8 cellular contexts compared by ENCODE assay signal in genomic region chr10:89700914-89701237, GRCh38. TPM values are rescaled to one million over a fixed set of nuclear protein-coding genes. Genes with fewer than 3 reads are reported as not detected.
DNase-seq lines count a peak whose midpoint lies in the region; ATAC-seq and TF ChIP-seq lines count a peak whose summit lies in the region.

No MANE protein-coding gene starts in this region.

- no peaks in the 10 kb centered on the region for H3K27me3 ChIP-seq in CD8-positive, alpha-beta memory T cell (ENCODE audit: insufficient read depth, low read length, poor library complexity, severe bottlenecking)
- no peaks in the 10 kb centered on the region for H3K27me3 ChIP-seq in ovary

- no peaks in the 10 kb centered on the region for H3K27me3 Mint-ChIP-seq in CD8-positive, alpha-beta memory T cell

- peaks cover 0 to 9% (median 1%) of the 10 kb centered on the region in 3 donors for H3K36me3 Mint-ChIP-seq in CD8-positive, alpha-beta memory T cell

- H3K4me3 ChIP-seq in CD8-positive, alpha-beta memory T cell (ENCODE audit: low read length), result peak overlapping the region; percentile 86
- H3K4me3 ChIP-seq in epithelial cell of proximal tubule (ENCODE audit: low read depth, low read length) (peak overlapping the region; percentile 82), ovary (peak overlapping the region; percentile 73)

- WGBS in ovary, 3 donors, result 0 to 2% (median 0%) methylated on average over 7 of the region's 7 CpGs

- no peaks in the 10 kb centered on the region for H3K36me3 ChIP-seq in CD8-positive, alpha-beta memory T cell (ENCODE audit: insufficient read depth, low read length)
- H3K36me3 ChIP-seq in ovary, result no peaks in the 10 kb centered on the region

- DNase-seq in CD8-positive, alpha-beta memory T cell, result no peak
- DNase-seq in RWPE1 (ENCODE audit: low spot score) (no peak), epithelial cell of proximal tubule (ENCODE audit: low read depth) (no peak), ovary (no peak), HK-2 (ENCODE audit: unreplicated experiment) (no peak)

- peak overlapping the region; percentile 91 to 100 (median 99) for H3K27ac Mint-ChIP-seq in CD8-positive, alpha-beta memory T cell

- POLR2A ChIA-PET in CD8-positive, alpha-beta memory T cell (lab: Charles Lee), result interaction anchor here (0.6 to 1.4 kb wide), 8 partner anchors 10 to 1463 kb away, joined by 3 to 5 read pairs (median 4); partner anchors contain the start of genes IFIT5, LIPA and RNLS
- POLR2A ChIA-PET in RWPE1 (lab: Yijun Ruan, JAX; ENCODE audit: low non-redundant PET), result interaction anchor here (2.1 kb wide), 1 partner anchor 57 kb away, joined by 22 read pairs; no protein-coding TSS in a partner anchor

- intact Hi-C loops in ovary (cut with DNase I), result loop anchor here in 2 of 4 donors (5.0 to 10.0 kb wide), 2 partner anchors 266 to 269 kb away; no protein-coding TSS in a partner anchor

- no peaks in the 10 kb centered on the region for H3K9me3 Mint-ChIP-seq in CD8-positive, alpha-beta memory T cell

- CTCF ChIA-PET in CD8-positive, alpha-beta memory T cell (lab: Charles Lee), result interaction anchor here (0.8 to 1.4 kb wide), 5 partner anchors 10 to 337 kb away, joined by 3 to 5 read pairs (median 3); no protein-coding TSS in a partner anchor
- CTCF ChIA-PET in RWPE1 (lab: Yijun Ruan, JAX), result interaction anchor here (0.7 to 1.4 kb wide), 3 partner anchors 9 to 234 kb away, joined by 3 to 5 read pairs (median 3); no protein-coding TSS in a partner anchor

- H3K4me3 Mint-ChIP-seq in CD8-positive, alpha-beta memory T cell, result peak overlapping the region; percentile 95 to 99 (median 97)

- H3K27ac ChIP-seq in CD8-positive, alpha-beta memory T cell (ENCODE audit: low read depth, low read length), result peak overlapping the region; percentile 84
- H3K27ac ChIP-seq in RWPE1 (peak overlapping the region; percentile 94), ovary (peak overlapping the region in 1 of 2 donors; percentile 65)

- no peak for TF ChIP-seq EP300 in ovary (IDR thresholded peaks at IDR 0.05)

- no peak for TF ChIP-seq CTCF in RWPE1 (conservative IDR thresholded peaks at IDR 0.05; ENCODE audit: low read depth)
- TF ChIP-seq CTCF in epithelial cell of proximal tubule (conservative IDR thresholded peaks at IDR 0.05; ENCODE audit: low read depth, low read length), result no peak
- no peak for TF ChIP-seq CTCF in ovary (IDR thresholded peaks at IDR 0.05)

- no peaks in the 10 kb centered on the region for H3K9me3 ChIP-seq in CD8-positive, alpha-beta memory T cell (ENCODE audit: low read length)
- H3K9me3 ChIP-seq in ovary, result no peaks in the 10 kb centered on the region

- TF ChIP-seq POLR2A in ovary (IDR thresholded peaks at IDR 0.05), result no peak

- peaks cover 27 to 47% (median 41%) of the 10 kb centered on the region in 3 donors for H3K4me1 Mint-ChIP-seq in CD8-positive, alpha-beta memory T cell

- ATAC-seq in GM19452 (IDR thresholded peaks at IDR 0.05; ENCODE audit: unreplicated experiment) (no peak), HG03095 (IDR thresholded peaks at IDR 0.05; ENCODE audit: unreplicated experiment) (no peak), HG03196 (IDR thresholded peaks at IDR 0.05; ENCODE audit: unreplicated experiment) (no peak)

- H3K4me1 ChIP-seq in CD8-positive, alpha-beta memory T cell (ENCODE audit: insufficient read depth, low read length), result peaks cover 13% of the 10 kb centered on the region
- peaks cover 3% of the 10 kb centered on the region for H3K4me1 ChIP-seq in ovary (ENCODE audit: insufficient read depth)

RNA-seq across cellular contexts. Expression of gene KIF20B, which starts 0.5 kb away (rescaled TPM):
- 10 to 100 TPM; 39.9 to 40.4 TPM for total RNA-seq in CD8-positive, alpha-beta memory T cell
- 23.8 TPM for polyA plus RNA-seq in CD8-positive, alpha-beta memory T cell
- total RNA-seq in epithelial cell of proximal tubule, result 23.6 and 26.1 TPM in 2 replicates
- 1 to 10 TPM; 2.6 to 9.3 (median 6.3) TPM for total RNA-seq in ovary
- 1 to 10 TPM; 2.4 to 2.5 TPM for polyA plus RNA-seq in ovary

RNA-seq across cellular contexts. Expression of gene PANK1, which starts 55.8 kb away (rescaled TPM):
- 1 to 10 TPM; 3.7 to 4.9 TPM for total RNA-seq in CD8-positive, alpha-beta memory T cell
- 0.16 TPM for polyA plus RNA-seq in CD8-positive, alpha-beta memory T cell
- total RNA-seq in epithelial cell of proximal tubule, result 5.8 and 7.8 TPM in 2 replicates
- total RNA-seq in ovary, result 1 to 10 TPM; 1.7 to 6.2 (median 4.5) TPM
- polyA plus RNA-seq in ovary, result 1 to 10 TPM; 2.0 to 5.7 TPM
